ENCODE assay signal across 8 cellular contexts in the genomic region with DNA sequence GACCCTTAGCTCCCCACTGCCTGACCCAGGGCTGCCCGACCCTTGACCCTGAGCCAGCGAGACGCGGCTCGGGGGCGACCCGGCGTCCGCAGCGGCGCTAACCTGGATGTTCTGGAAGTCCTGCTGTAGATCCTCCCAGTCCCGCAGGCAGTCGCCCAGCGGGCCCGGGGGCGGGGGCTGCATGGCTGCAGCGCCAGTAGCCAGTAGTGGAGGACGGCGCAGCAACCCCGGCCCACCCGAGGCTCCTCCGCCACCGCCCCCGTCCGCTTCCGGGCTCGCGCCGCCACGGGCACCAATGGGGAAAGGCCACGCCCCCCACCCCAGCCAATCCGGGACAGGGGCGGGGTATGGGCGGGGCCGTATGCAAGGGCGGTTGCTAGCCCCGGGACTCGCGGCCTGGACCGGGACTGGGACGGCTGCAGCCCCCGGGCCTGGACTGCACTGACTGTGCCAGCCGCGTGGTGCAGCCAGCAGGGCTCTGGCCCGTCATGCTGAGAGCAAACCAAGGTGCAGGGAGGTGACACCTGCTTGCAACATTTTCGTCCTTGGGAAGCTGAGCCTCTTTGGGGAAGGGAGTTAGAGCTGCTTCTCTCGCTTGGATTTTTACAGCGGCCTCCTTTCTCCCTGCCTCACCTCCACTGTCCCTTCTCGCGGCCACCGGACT. TPM values are rescaled to one million over a fixed set of nuclear protein-coding genes. Genes with fewer than 3 reads are reported as not detected.
DNase-seq lines count a peak whose midpoint lies in the region; ATAC-seq and TF ChIP-seq lines count a peak whose summit lies in the region.

A gene (minus strand): TSS at position 208 of the 664 bp plus-strand sequence. CDS start 25 bp downstream, at position 183.

- peak; percentile 93 for ATAC-seq in GM21825 (IDR thresholded peaks at IDR 0.05; ENCODE audit: unreplicated experiment)

- no peaks in the 10 kb centered on the region for H3K9me2 ChIP-seq in DOHH2 (replicated peaks; ENCODE audit: control insufficient read depth, low read length)

- H3K27me3 ChIP-seq in DOHH2 (ENCODE audit: control insufficient read depth, low read length) (no peaks in the 10 kb centered on the region), Peyer's patch (no peaks in the 10 kb centered on the region), esophagus muscularis mucosa (no peaks in the 10 kb centered on the region)

- peaks cover 26% of the 10 kb centered on the region for H3K36me3 ChIP-seq in DOHH2 (ENCODE audit: control insufficient read depth, low read length)
- 0 out of 2 replicates have a peak, but pooled peaks cover 16% of the 10 kb centered on the region for H3K36me3 ChIP-seq in KOPT-K1 (ENCODE audit: insufficient read depth, low read length)
- H3K36me3 ChIP-seq in Peyer's patch, result peaks cover 0 to 4% (median 0%) of the 10 kb centered on the region in 3 donors
- peaks cover 0 to 20% (median 8%) of the 10 kb centered on the region in 4 donors for H3K36me3 ChIP-seq in esophagus muscularis mucosa

- no peaks in the 10 kb centered on the region for H4K20me1 ChIP-seq in DOHH2 (ENCODE audit: control insufficient read depth, insufficient read depth, low read depth, low read length)

- TF ChIP-seq POLR2A in Peyer's patch (IDR thresholded peaks at IDR 0.05) (peak; percentile 70 to 91), esophagus muscularis mucosa (IDR thresholded peaks at IDR 0.05; ENCODE audit: low read depth) (peak; percentile 52)

- DNase-seq in Peyer's patch (peak; percentile 97 to 99 (median 98)), esophagus muscularis mucosa (ENCODE audit: extremely low spot score) (peak; percentile 99), myocyte (ENCODE audit: low read depth) (peak; percentile 98)
- DNase-seq in activated T-cell treated with anti-CD3 and anti-CD28 coated beads, Interleukin-2, amount 50 U/mL, for 48 hours, result peak; percentile 94 to 96
- peak; percentile 77 to 90 for DNase-seq in stimulated activated CD8-positive, alpha-beta memory T cell treated with anti-CD3 and anti-CD28 coated beads, Interleukin-7, amount 100 ng/mL, for 4 hours (ENCODE audit: low read depth in 2 of 2)

- TF ChIP-seq CTCF in DOHH2 (IDR thresholded peaks at IDR 0.05; ENCODE audit: low read depth, low read length, poor library complexity, severe bottlenecking), result no peak
- TF ChIP-seq CTCF in Peyer's patch (IDR thresholded peaks at IDR 0.05), result peak in 5 of 6 experiments; percentile 10 to 37 (median 26)
- peak in 2 of 3 experiments; percentile 20 to 38 for TF ChIP-seq CTCF in esophagus muscularis mucosa (IDR thresholded peaks at IDR 0.05)

- H3K9me3 ChIP-seq in DOHH2 (ENCODE audit: control insufficient read depth, insufficient read depth, low read length), result no peaks in the 10 kb centered on the region
- H3K9me3 ChIP-seq in KOPT-K1 (ENCODE audit: insufficient read depth, low read length, poor library complexity, severe bottlenecking), result no peaks in the 10 kb centered on the region
- no peaks in the 10 kb centered on the region for H3K9me3 ChIP-seq in Peyer's patch
- H3K9me3 ChIP-seq in esophagus muscularis mucosa, result no peaks in the 10 kb centered on the region

- H3K79me2 ChIP-seq in DOHH2 (ENCODE audit: control insufficient read depth, low read length), result no peaks in the 10 kb centered on the region

- 12% methylated on average over 8 of the region's 51 CpGs for WGBS in esophagus muscularis mucosa

- peaks cover 3% of the 10 kb centered on the region; the same call in 1 of the 2 replicates for H3F3A ChIP-seq in DOHH2 (ENCODE audit: control insufficient read depth, insufficient read depth)

- intact Hi-C loops in esophagus muscularis mucosa (cut with DNase I), result loop anchor here (5.0 kb wide), 1 partner anchor 82 kb away; no protein-coding TSS in a partner anchor

- peak within 1 kb of the TSS; percentile 79 for H3K4me2 ChIP-seq in DOHH2 (ENCODE audit: low read length)

- H3K27ac ChIP-seq in DOHH2 (ENCODE audit: low read depth, low read length), result no peak within 1 kb of the TSS
- peak within 1 kb of the TSS; percentile 55 for H3K27ac ChIP-seq in KOPT-K1 (ENCODE audit: low read depth, low read length, poor library complexity, severe bottlenecking)
- peak within 1 kb of the TSS; percentile 80 to 97 (median 94) for H3K27ac ChIP-seq in Peyer's patch
- H3K27ac ChIP-seq in esophagus muscularis mucosa (replicated peaks in 1 of 4), result peak within 1 kb of the TSS; percentile 86 to 95 (median 92)

- H3K4me3 ChIP-seq in DOHH2 (ENCODE audit: low read length) (peak within 1 kb of the TSS; percentile 83), Peyer's patch (peak within 1 kb of the TSS; percentile 77 to 84 (median 80)), esophagus muscularis mucosa (peak within 1 kb of the TSS; percentile 72 to 88 (median 78))

- H3K4me1 ChIP-seq in DOHH2 (ENCODE audit: control insufficient read depth, low read length) (peaks cover 18% of the 10 kb centered on the region), Peyer's patch (peaks cover 0 to 41% (median 2%) of the 10 kb centered on the region in 4 donors), esophagus muscularis mucosa (peaks cover 33 to 48% (median 43%) of the 10 kb centered on the region in 4 donors)

- TF ChIP-seq EP300 in esophagus muscularis mucosa (IDR thresholded peaks at IDR 0.05), result no peak

RNA-seq across cellular contexts. Expression of the gene that starts here (rescaled TPM):
- total RNA-seq in Peyer's patch (100 to 1,000 TPM in 2 of 4 donors, 10 to 100 TPM in 2; 62.7 to 116 (median 101) TPM), esophagus muscularis mucosa (10 to 100 TPM; 23.2 to 37.8 (median 31.2) TPM), myocyte (110 and 115 TPM in 2 replicates)
- 116 TPM for polyA plus RNA-seq in myocyte (2012)
